ENCODE assay signal across 1 cellular context in the genomic region with DNA sequence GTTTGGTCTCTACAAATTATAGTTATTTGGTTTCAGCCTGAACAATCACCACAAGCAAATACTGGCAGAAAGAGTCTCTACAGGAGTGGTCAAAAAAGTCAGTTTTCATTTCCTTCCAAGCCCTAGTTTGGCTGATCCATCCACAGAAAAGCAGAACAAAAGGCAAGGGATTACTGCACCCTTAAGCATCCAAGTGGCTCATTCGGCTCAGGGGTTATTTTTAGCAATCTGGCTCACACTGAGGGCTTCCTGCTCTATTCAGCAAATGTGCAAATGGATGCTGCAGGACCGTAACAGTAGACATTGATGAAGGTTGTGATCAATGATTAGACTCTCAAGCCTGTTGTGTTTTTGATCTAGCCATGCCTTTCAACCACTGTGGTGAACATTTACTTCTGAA.
TF ChIP-seq lines count a peak whose summit lies in the region.

No MANE protein-coding gene starts in this region.

TF ChIP-seq in H1, 55 proteins besides CTCF, POLR2A, EP300 and RAD21 (continued from another document):
- TF ChIP-seq, protein P1, sequence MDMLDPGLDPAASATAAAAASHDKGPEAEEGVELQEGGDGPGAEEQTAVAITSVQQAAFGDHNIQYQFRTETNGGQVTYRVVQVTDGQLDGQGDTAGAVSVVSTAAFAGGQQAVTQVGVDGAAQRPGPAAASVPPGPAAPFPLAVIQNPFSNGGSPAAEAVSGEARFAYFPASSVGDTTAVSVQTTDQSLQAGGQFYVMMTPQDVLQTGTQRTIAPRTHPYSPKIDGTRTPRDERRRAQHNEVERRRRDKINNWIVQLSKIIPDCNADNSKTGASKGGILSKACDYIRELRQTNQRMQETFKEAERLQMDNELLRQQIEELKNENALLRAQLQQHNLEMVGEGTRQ (IDR thresholded peaks at IDR 0.05; ENCODE audit: low read length) = no peak
- TF ChIP-seq SIRT6 (IDR thresholded peaks at IDR 0.05; ENCODE audit: low read length) = no peak
- no peak for TF ChIP-seq SAP30 (IDR thresholded peaks at IDR 0.05; ENCODE audit: insufficient read depth, insufficient replicate concordance, low read length)
- no peak for TF ChIP-seq RXRA (IDR thresholded peaks at IDR 0.05; ENCODE audit: insufficient read depth, low read depth, low read length)
- no peak for TF ChIP-seq CREB1 (IDR thresholded peaks at IDR 0.05)
